In genomic region chr10:14325325-14325955, GRCh38 we compare ENCODE assay signal across 8 cellular contexts. TPM values are rescaled to one million over a fixed set of nuclear protein-coding genes. Genes with fewer than 3 reads are reported as not detected.
DNase-seq lines count a peak whose midpoint lies in the region; ATAC-seq lines count a peak whose summit lies in the region.

No MANE protein-coding gene starts in this region.

- intact Hi-C loops in left ventricle myocardium superior (cut with micrococcal nuclease): no loop called here

- ATAC-seq in left ventricle myocardium superior: no peak

- DNase-seq in EL: peak; percentile 17
- DNase-seq in NCI-H82 (lab: John Stamatoyannopoulos, UW): peak; percentile 66
- peak; percentile 32 for DNase-seq in activated T-cell treated with anti-CD3 and anti-CD28 coated beads, Interleukin-2, amount 50 U/mL, for 1 hour
- peak; percentile 53 for DNase-seq in left ventricle myocardium superior
- DNase-seq in stimulated activated CD4-positive, alpha-beta T cell treated with anti-CD3 and anti-CD28 coated beads, Interleukin-4, amount 100 ng/mL, for 48 hours (ENCODE audit: low read depth in 2 of 2): peak; percentile 53 to 71
- DNase-seq in NCI-H2081 (lab: John Stamatoyannopoulos, UW): no peak
- no peak for DNase-seq in cerebellum (ENCODE audit: low spot score)
- DNase-seq in foreskin melanocyte: no peak

RNA-seq across cellular contexts. Expression of gene FRMD4A, which starts 5.3 kb away (rescaled TPM):
- total RNA-seq in left ventricle myocardium superior: 43.3 TPM
- total RNA-seq in cerebellum: 169 TPM

Comparison
In these comparisons a context has a peak if more than half of its experiments do, and no peak if none do; other contexts are left out.
1. DNase-seq: peak in EL (single experiment), NCI-H82 (single experiment), activated T-cell treated with anti-CD3 and anti-CD28 coated beads, Interleukin-2, amount 50 U/mL, for 1 hour (single experiment), left ventricle myocardium superior (single experiment) and stimulated activated CD4-positive, alpha-beta T cell treated with anti-CD3 and anti-CD28 coated beads, Interleukin-4, amount 100 ng/mL, for 48 hours (2 of 2); none in NCI-H2081 (0 of 2), cerebellum (single experiment) and foreskin melanocyte (single experiment).